In genomic region chr2:173076557-173077345, GRCh38 we compare ENCODE assay signal across 1 cellular context.
TF ChIP-seq lines count a peak whose summit lies in the region.

No MANE protein-coding gene starts in this region.

TF ChIP-seq in HEK293, 187 proteins besides CTCF, POLR2A, EP300 and RAD21 (continued from another document):
- TF ChIP-seq ZNF513 (tag by site-specific recombination; IDR thresholded peaks at IDR 0.05) = no peak
- TF ChIP-seq ZNF571 (tag by site-specific recombination; IDR thresholded peaks at IDR 0.05) = no peak
- TF ChIP-seq ZBTB20 (tag by site-specific recombination; IDR thresholded peaks at IDR 0.05) = peak; percentile 57; the same call in 1 of the 2 replicates
- 0 out of 2 replicates have a peak, but pooled peaks have one; percentile 2 for TF ChIP-seq ZNF76 (tag by site-specific recombination; IDR thresholded peaks at IDR 0.05; ENCODE audit: borderline replicate concordance, low read depth)
- TF ChIP-seq ZBTB8A (tag by site-specific recombination; IDR thresholded peaks at IDR 0.05) = 0 out of 2 replicates have a peak, but pooled peaks have one; percentile 10
